ENCODE assay signal across 15 cellular contexts in the genomic region with DNA sequence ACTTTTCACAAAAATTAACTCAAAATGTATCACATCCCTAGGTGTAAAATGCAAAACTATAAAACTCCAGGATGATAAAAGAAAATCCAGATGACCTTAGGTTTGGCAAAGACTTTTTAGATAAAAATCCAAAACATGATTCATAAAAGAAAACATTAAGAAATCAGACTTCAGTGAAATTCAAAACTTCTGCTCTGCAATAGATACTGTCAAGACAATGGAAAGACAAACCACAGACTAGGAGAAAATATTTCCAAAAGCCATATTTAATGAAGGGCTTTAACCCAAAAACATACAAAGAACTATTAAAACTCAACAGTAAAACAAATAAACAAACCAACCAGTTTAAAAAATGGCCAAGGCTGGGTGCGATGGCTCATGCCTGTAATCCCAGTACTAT.
A peak's percentile ranks its signal among the peaks of the same experiment; 100 is the strongest.
DNase-seq lines count a peak whose midpoint lies in the region; TF ChIP-seq lines count a peak whose summit lies in the region.
"Had no signal": no experiment of that assay in that cellular context is flagged by ENCODE, and none has a peak within 500 bp of the region (broad histone marks: within the 10 kb centered on the region; RNA-seq: fewer than 3 reads in every experiment).

No MANE protein-coding gene starts in this region.

- 85% methylated on average over 1 of the region's 1 CpG for WGBS in SK-N-SH (ENCODE audit: low lambda C conversion rate)
- WGBS in H9 (ENCODE audit: extremely low coverage, insufficient read length, low lambda C conversion rate), result no CpG with 5 or more reads among the region's 1 CpG

- H3K23me2 ChIP-seq in H9 (ENCODE audit: insufficient read length, low read depth, low read length, poor library complexity, severe bottlenecking), result no peaks in the 10 kb centered on the region

- no peaks in the 10 kb centered on the region for H3K9me2 ChIP-seq in SK-N-SH

- H3K9ac ChIP-seq in SK-N-SH (no peak overlapping the region), H9 (ENCODE audit: extremely low read depth, insufficient read length, low read length) (no peak overlapping the region)
- H3K9ac ChIP-seq: BLaER1 treated with 17β-estradiol and CSF1 and Interleukin-3, amounts not matched to agents 10 nM and 100 nM had no signal

- no peak overlapping the region for H3K23ac ChIP-seq in H9 (ENCODE audit: insufficient read length, low read depth, low read length)

- H3K4me1 Mint-ChIP-seq in activated CD4-positive, alpha-beta T cell treated with anti-CD3 and anti-CD28 coated beads, Interleukin-2, amount 10 ng/mL, durations not matched to agents 24 days and 14 days, result no peaks in the 10 kb centered on the region
- H3K4me1 Mint-ChIP-seq in Calu3 (ENCODE audit: low read depth, unreplicated experiment), result no peaks in the 10 kb centered on the region
- H3K4me1 Mint-ChIP-seq in H9, result no peaks in the 10 kb centered on the region
- H3K4me1 Mint-ChIP-seq: CD4-positive, CD25-positive, alpha-beta regulatory T cell; GM23338 had no signal

- H2BK12ac ChIP-seq in H9 (ENCODE audit: insufficient read length, low read depth, low read length), result no peak overlapping the region

- no peak overlapping the region for H3K27ac Mint-ChIP-seq in activated CD4-positive, alpha-beta T cell treated with anti-CD3 and anti-CD28 coated beads, Interleukin-2, amount 10 ng/mL, durations not matched to agents 24 days and 14 days
- H3K27ac Mint-ChIP-seq in Calu3 (ENCODE audit: unreplicated experiment) (no peak overlapping the region), H9 (peak overlapping the region in 1 of 3 experiments; percentile 25; a peak in 1 of 7 replicates)
- H3K27ac Mint-ChIP-seq: CD4-positive, CD25-positive, alpha-beta regulatory T cell; GM23338 had no signal

- no peak for TF ChIP-seq RAD21 in SK-N-SH (IDR thresholded peaks at IDR 0.05; ENCODE audit: low read length)

- no peak overlapping the region for H3K4me3 Mint-ChIP-seq in activated CD4-positive, alpha-beta T cell treated with anti-CD3 and anti-CD28 coated beads, Interleukin-2, amount 10 ng/mL, durations not matched to agents 24 days and 14 days
- H3K4me3 Mint-ChIP-seq in Calu3 (ENCODE audit: low read depth, unreplicated experiment) (no peak overlapping the region), H9 (no peak overlapping the region)
- H3K4me3 Mint-ChIP-seq: CD4-positive, CD25-positive, alpha-beta regulatory T cell; GM23338 had no signal

- no peaks in the 10 kb centered on the region for H3F3A ChIP-seq in SK-N-SH (replicated peaks; ENCODE audit: insufficient read depth)

- H3K14ac ChIP-seq in H9 (ENCODE audit: insufficient read depth, low read length), result no peak overlapping the region

- H3K27ac ChIP-seq in SK-N-SH (ENCODE audit: low read depth in 2 of 2, low read length in 1 of 2), result no peak overlapping the region
- no peak overlapping the region for H3K27ac ChIP-seq in H9 (ENCODE audit: insufficient read length, low read depth, low read length)
- H3K27ac ChIP-seq: BLaER1 treated with 17β-estradiol and CSF1 and Interleukin-3, amounts not matched to agents 10 nM and 100 nM had no signal

- H3K36me3 Mint-ChIP-seq in activated CD4-positive, alpha-beta T cell treated with anti-CD3 and anti-CD28 coated beads, Interleukin-2, amount 10 ng/mL, durations not matched to agents 24 days and 14 days (ENCODE audit: low read depth), result no peaks in the 10 kb centered on the region
- H3K36me3 Mint-ChIP-seq in Calu3 (ENCODE audit: insufficient read depth, unreplicated experiment) (no peaks in the 10 kb centered on the region), H9 (ENCODE audit: insufficient read depth in 1 of 3, low read depth in 3 of 3) (no peaks in the 10 kb centered on the region)
- H3K36me3 Mint-ChIP-seq: CD4-positive, CD25-positive, alpha-beta regulatory T cell had no signal

- no peaks in the 10 kb centered on the region; a peak in 1 of 4 replicates for H3K4me1 ChIP-seq in SK-N-SH (ENCODE audit: control insufficient read depth in 1 of 2, insufficient read depth in 2 of 2, low read depth in 1 of 2, low read length in 1 of 2)
- H3K4me1 ChIP-seq in H9 (ENCODE audit: insufficient read depth, low read length), result no peaks in the 10 kb centered on the region
- H3K4me1 ChIP-seq: BLaER1 treated with 17β-estradiol and CSF1 and Interleukin-3, amounts not matched to agents 10 nM and 100 nM had no signal

- H3K9me3 ChIP-seq in SK-N-SH (no peaks in the 10 kb centered on the region), H9 (ENCODE audit: control insufficient read depth, low read depth, low read length) (no peaks in the 10 kb centered on the region)
- H3K9me3 ChIP-seq: BLaER1 treated with 17β-estradiol and CSF1 and Interleukin-3, amounts not matched to agents 10 nM and 100 nM had no signal

- no peaks in the 10 kb centered on the region for H3K79me1 ChIP-seq in H9 (ENCODE audit: insufficient read depth, low read depth, low read length, poor library complexity, severe bottlenecking)

- intact Hi-C loops in activated CD4-positive, alpha-beta T cell treated with anti-CD3 and anti-CD28 coated beads, Interleukin-2, amount 10 ng/mL, durations not matched to agents 24 days and 14 days (cut with micrococcal nuclease), result no loop called here
- intact Hi-C loops in Calu3 (cut with micrococcal nuclease; ENCODE audit: unreplicated experiment), result no loop called here

- H3K56ac ChIP-seq in H9 (ENCODE audit: insufficient read length, low read depth, low read length), result no peak overlapping the region

- H2BK20ac ChIP-seq in H9 (ENCODE audit: low read depth, low read length, poor library complexity, severe bottlenecking), result no peak overlapping the region

- no peak overlapping the region for H3T11ph ChIP-seq in H9 (ENCODE audit: low read length)

- H3K18ac ChIP-seq in H9 (ENCODE audit: insufficient read length, low read depth, low read length), result no peak overlapping the region

- H3K4ac ChIP-seq in H9 (ENCODE audit: low read depth, low read length), result no peak overlapping the region

- H4K91ac ChIP-seq in H9 (ENCODE audit: insufficient read length, low read depth, low read length), result no peak overlapping the region

- no peak for DNase-seq in SK-N-SH
- peak; percentile 66 for DNase-seq in fibroblast of gingiva (ENCODE audit: low read depth)
- peak; percentile 40 for DNase-seq in myocyte (ENCODE audit: low read depth)
- DNase-seq in activated CD4-positive, alpha-beta T cell treated with anti-CD3 and anti-CD28 coated beads, Interleukin-2, amount 10 ng/mL, durations not matched to agents 24 days and 14 days, result no peak
- DNase-seq in Calu3, result no peak
- DNase-seq in dermis blood vessel endothelial cell, result no peak
- no peak for DNase-seq in H9
- DNase-seq: ACHN; CD4-positive, CD25-positive, alpha-beta regulatory T cell; DMS 273 treated with DMSO at 0.1 percent for 48 hours; H7; IMR-90 had no signal

- H3K36me3 ChIP-seq in SK-N-SH (replicated peaks in 1 of 2; ENCODE audit: control insufficient read depth in 1 of 2, insufficient read depth in 2 of 2, low read length in 1 of 2), result no peaks in the 10 kb centered on the region
- H3K36me3 ChIP-seq: BLaER1 treated with 17β-estradiol and CSF1 and Interleukin-3, amounts not matched to agents 10 nM and 100 nM had no signal

- H3K9me3 Mint-ChIP-seq in activated CD4-positive, alpha-beta T cell treated with anti-CD3 and anti-CD28 coated beads, Interleukin-2, amount 10 ng/mL, durations not matched to agents 24 days and 14 days, result no peaks in the 10 kb centered on the region
- H3K9me3 Mint-ChIP-seq in Calu3 (ENCODE audit: low read depth, unreplicated experiment) (no peaks in the 10 kb centered on the region), H9 (no peaks in the 10 kb centered on the region)
- H3K9me3 Mint-ChIP-seq: GM23338 had no signal

- H2BK120ac ChIP-seq in H9 (ENCODE audit: low read depth, low read length, poor library complexity, severe bottlenecking), result no peak overlapping the region

- H3K79me2 ChIP-seq in SK-N-SH (ENCODE audit: insufficient read depth), result no peaks in the 10 kb centered on the region
- H3K79me2 ChIP-seq in H9 (ENCODE audit: insufficient read depth, low read length), result no peaks in the 10 kb centered on the region

- BruUV-seq in Calu3 (replicated peaks; lab: Mats Ljungman, UMichigan), result no TSS peak

- no peak overlapping the region for H2BK15ac ChIP-seq in H9 (ENCODE audit: low read depth, low read length)

- H3K27me3 ChIP-seq in SK-N-SH (ENCODE audit: insufficient read depth), result no peaks in the 10 kb centered on the region
- no peaks in the 10 kb centered on the region for H3K27me3 ChIP-seq in H9 (ENCODE audit: insufficient read depth, low read length)
- H3K27me3 ChIP-seq: BLaER1 treated with 17β-estradiol and CSF1 and Interleukin-3, amounts not matched to agents 10 nM and 100 nM had no signal

- H2AFZ ChIP-seq in SK-N-SH (ENCODE audit: low read depth) (no peak overlapping the region), H9 (ENCODE audit: low read length) (no peak overlapping the region)
- H2AFZ ChIP-seq: GM23338 had no signal

- no peak overlapping the region for H3K4me3 ChIP-seq in SK-N-SH (ENCODE audit: low read depth in 2 of 2, low read length in 1 of 2)
- H3K4me3 ChIP-seq: BLaER1 treated with 17β-estradiol and CSF1 and Interleukin-3, amounts not matched to agents 10 nM and 100 nM; GM12878; GM23338 had no signal

- TF ChIP-seq CTCF in SK-N-SH (IDR thresholded peaks at IDR 0.05) (no peak), Calu3 (IDR thresholded peaks at IDR 0.05; ENCODE audit: unreplicated experiment) (no peak), H9 (conservative IDR thresholded peaks at IDR 0.05) (no peak)

- no peak overlapping the region for H4K5ac ChIP-seq in H9 (ENCODE audit: insufficient read length, low read depth, low read length)

- CTCF ChIA-PET in SK-N-SH (lab: Yijun Ruan, JAX) (no interaction called here), Calu3 (lab: Charles Lee) (no interaction called here)

- no peak overlapping the region for H2AK5ac ChIP-seq in H9 (ENCODE audit: insufficient read length, low read length)

- POLR2A ChIA-PET in SK-N-SH (lab: Yijun Ruan, JAX), result no interaction called here

- no peak overlapping the region for H3K4me2 ChIP-seq in SK-N-SH
- H3K4me2 ChIP-seq in H9 (ENCODE audit: insufficient read depth, insufficient read length, low read length), result no peak overlapping the region
- H3K4me2 ChIP-seq: BLaER1 treated with 17β-estradiol and CSF1 and Interleukin-3, amounts not matched to agents 10 nM and 100 nM; GM23338 had no signal

- peak in 1 of 2 experiments; percentile 60; a peak in 1 of 4 replicates for TF ChIP-seq EP300 in SK-N-SH (IDR thresholded peaks at IDR 0.05; ENCODE audit: borderline replicate concordance in 1 of 2, low read depth in 1 of 2, low read length in 1 of 2)

- H4K20me1 ChIP-seq in SK-N-SH (ENCODE audit: insufficient read depth) (no peaks in the 10 kb centered on the region), H9 (ENCODE audit: control insufficient read depth, insufficient read depth, insufficient read length) (no peaks in the 10 kb centered on the region)
- H4K20me1 ChIP-seq: BLaER1 treated with 17β-estradiol and CSF1 and Interleukin-3, amounts not matched to agents 10 nM and 100 nM had no signal

- H3K27me3 Mint-ChIP-seq in activated CD4-positive, alpha-beta T cell treated with anti-CD3 and anti-CD28 coated beads, Interleukin-2, amount 10 ng/mL, durations not matched to agents 24 days and 14 days, result no peaks in the 10 kb centered on the region
- H3K27me3 Mint-ChIP-seq in Calu3 (ENCODE audit: unreplicated experiment), result no peaks in the 10 kb centered on the region
- H3K27me3 Mint-ChIP-seq in H9 (ENCODE audit: low read depth), result no peaks in the 10 kb centered on the region
- H3K27me3 Mint-ChIP-seq: CD4-positive, CD25-positive, alpha-beta regulatory T cell had no signal

- H4K8ac ChIP-seq in H9 (replicated peaks; ENCODE audit: insufficient read length, low read depth, low read length), result no peak overlapping the region

- no peak overlapping the region for H2BK5ac ChIP-seq in H9 (ENCODE audit: insufficient read length, low read length)

Comparison
In these comparisons a context has a peak if more than half of its experiments do, and no peak if none do; other contexts are left out.
1. DNase-seq: peak in fibroblast of gingiva (single experiment) and myocyte (single experiment); none in SK-N-SH (single experiment), activated CD4-positive, alpha-beta T cell treated with anti-CD3 and anti-CD28 coated beads, Interleukin-2, amount 10 ng/mL, durations not matched to agents 24 days and 14 days (single experiment), Calu3 (single experiment), dermis blood vessel endothelial cell (single experiment) and H9 (single experiment).